Comparison of ENCODE assay signal across 13 cellular contexts in the genomic region with DNA sequence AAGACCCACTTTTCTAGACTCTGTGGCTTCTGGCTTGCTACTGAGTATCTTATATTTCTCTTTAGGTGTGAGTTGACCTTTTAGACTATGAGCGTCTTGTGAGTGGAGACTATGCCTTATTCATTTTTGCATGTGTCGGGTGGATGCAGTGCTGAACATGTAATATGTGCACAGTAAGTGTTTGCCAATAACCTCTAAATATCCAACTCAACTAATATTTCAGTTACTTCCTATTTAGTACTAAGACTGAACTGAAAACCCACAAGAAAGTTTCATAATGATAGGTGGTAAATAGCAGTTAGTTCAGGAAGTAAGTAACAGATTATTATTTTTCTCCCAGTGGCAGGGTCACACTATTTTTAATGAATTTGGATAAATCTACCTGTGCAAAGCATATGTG.
DNase-seq lines count a peak whose midpoint lies in the region; ATAC-seq and TF ChIP-seq lines count a peak whose summit lies in the region.
"Had no signal": no experiment of that assay in that cellular context is flagged by ENCODE, and none has a peak within 500 bp of the region (broad histone marks: within the 10 kb centered on the region; RNA-seq: fewer than 3 reads in every experiment).

No MANE protein-coding gene starts in this region.

- peaks cover 9% of the 10 kb centered on the region for H3K9me3 Mint-ChIP-seq in stimulated activated memory B cell treated with anti-CD40 and anti-IgM and Interleukin-4, amounts not matched to agents 10 μg/mL and 1 μg/mL and 100 μg/mL, for 72 hours
- peaks cover 0 to 11% (median 4%) of the 10 kb centered on the region in 9 donors for H3K9me3 Mint-ChIP-seq in naive thymus-derived CD8-positive, alpha-beta T cell
- H3K9me3 Mint-ChIP-seq: activated CD4-positive, alpha-beta T cell treated with anti-CD3 and anti-CD28 coated beads, Interleukin-2, amount 10 ng/mL, durations not matched to agents 7 days and 5 days had no signal

- no peaks in the 10 kb centered on the region for H4K20me1 ChIP-seq in MM.1S (ENCODE audit: insufficient read depth, low read length)

- POLR2A ChIA-PET in naive thymus-derived CD8-positive, alpha-beta T cell (lab: Charles Lee), result no interaction called here

- ATAC-seq in GM19025 (IDR thresholded peaks at IDR 0.05; ENCODE audit: low read depth, unreplicated experiment) (peak; percentile 53), HG02759 (IDR thresholded peaks at IDR 0.05; ENCODE audit: unreplicated experiment) (peak; percentile 79), HG02798 (IDR thresholded peaks at IDR 0.05; ENCODE audit: poor library complexity, unreplicated experiment) (no peak)
- ATAC-seq in stimulated activated memory B cell treated with anti-CD40 and anti-IgM and Interleukin-4, amounts not matched to agents 10 μg/mL and 1 μg/mL and 100 μg/mL, for 72 hours, result peak; percentile 85
- no peak for ATAC-seq in naive thymus-derived CD8-positive, alpha-beta T cell

- H2AFZ ChIP-seq in MM.1S (ENCODE audit: low read length), result no peak overlapping the region

- no peak overlapping the region for H3K4me3 Mint-ChIP-seq in stimulated activated memory B cell treated with anti-CD40 and anti-IgM and Interleukin-4, amounts not matched to agents 10 μg/mL and 1 μg/mL and 100 μg/mL, for 72 hours
- no peak overlapping the region for H3K4me3 Mint-ChIP-seq in naive thymus-derived CD8-positive, alpha-beta T cell
- H3K4me3 Mint-ChIP-seq: activated CD4-positive, alpha-beta T cell treated with anti-CD3 and anti-CD28 coated beads, Interleukin-2, amount 10 ng/mL, durations not matched to agents 7 days and 5 days; nephron had no signal

- H3K27ac Mint-ChIP-seq in stimulated activated memory B cell treated with anti-CD40 and anti-IgM and Interleukin-4, amounts not matched to agents 10 μg/mL and 1 μg/mL and 100 μg/mL, for 72 hours, result peak overlapping the region; percentile 44
- no peak overlapping the region for H3K27ac Mint-ChIP-seq in naive thymus-derived CD8-positive, alpha-beta T cell
- H3K27ac Mint-ChIP-seq: activated CD4-positive, alpha-beta T cell treated with anti-CD3 and anti-CD28 coated beads, Interleukin-2, amount 10 ng/mL, durations not matched to agents 7 days and 5 days; nephron had no signal

- peak overlapping the region; percentile 53 for H3K4me2 ChIP-seq in MM.1S (ENCODE audit: low read depth, low read length)
- H3K4me2 ChIP-seq: smooth muscle cell had no signal

- H3K27me3 Mint-ChIP-seq in stimulated activated memory B cell treated with anti-CD40 and anti-IgM and Interleukin-4, amounts not matched to agents 10 μg/mL and 1 μg/mL and 100 μg/mL, for 72 hours, result no peaks in the 10 kb centered on the region
- H3K27me3 Mint-ChIP-seq in naive thymus-derived CD8-positive, alpha-beta T cell, result peaks cover 0 to 16% (median 3%) of the 10 kb centered on the region in 5 donors

- H3K9me3 ChIP-seq in MM.1S (replicated peaks; ENCODE audit: insufficient read depth, low read length), result no peaks in the 10 kb centered on the region

- H3K4me3 ChIP-seq in MM.1S (ENCODE audit: low read length), result no peak overlapping the region
- H3K4me3 ChIP-seq: smooth muscle cell had no signal

- peaks cover 4% of the 10 kb centered on the region; the same call in 1 of the 2 replicates for H3F3A ChIP-seq in MM.1S (ENCODE audit: insufficient read depth, low read length)

- DNase-seq in MM.1S (peak; percentile 45), putamen (ENCODE audit: low spot score) (no peak)
- no peak for DNase-seq in naive thymus-derived CD8-positive, alpha-beta T cell
- DNase-seq: activated CD4-positive, alpha-beta T cell treated with anti-CD3 and anti-CD28 coated beads, Interleukin-2, amount 10 ng/mL, durations not matched to agents 7 days and 5 days; activated naive CD4-positive, alpha-beta T cell treated with anti-CD3 and anti-CD28 coated beads, Interleukin-2, amount 50 U/mL, for 16 hours; NCI-H2081 treated with DMSO at 0.1 percent for 48 hours; SHP77 treated with DMSO at 0.1 percent for 48 hours had no signal

- peaks cover 11% of the 10 kb centered on the region for H3K36me3 Mint-ChIP-seq in stimulated activated memory B cell treated with anti-CD40 and anti-IgM and Interleukin-4, amounts not matched to agents 10 μg/mL and 1 μg/mL and 100 μg/mL, for 72 hours
- H3K36me3 Mint-ChIP-seq in naive thymus-derived CD8-positive, alpha-beta T cell, result peaks cover 0 to 10% (median 2%) of the 10 kb centered on the region in 3 donors

- H3K4me1 ChIP-seq in MM.1S (ENCODE audit: low read length), result peaks cover 22% of the 10 kb centered on the region

- H3K9me2 ChIP-seq in MM.1S (replicated peaks; ENCODE audit: insufficient read depth, low read length), result no peaks in the 10 kb centered on the region

- H3K36me3 ChIP-seq in MM.1S (replicated peaks; ENCODE audit: insufficient read depth, low read length), result no peaks in the 10 kb centered on the region

- no peak for TF ChIP-seq CTCF in MM.1S (IDR thresholded peaks at IDR 0.05; ENCODE audit: low read length)

- no peak overlapping the region for H3K27ac ChIP-seq in MM.1S (ENCODE audit: low read length)

- H3K79me2 ChIP-seq in MM.1S (ENCODE audit: low read length), result no peaks in the 10 kb centered on the region

- H3K4me1 Mint-ChIP-seq in stimulated activated memory B cell treated with anti-CD40 and anti-IgM and Interleukin-4, amounts not matched to agents 10 μg/mL and 1 μg/mL and 100 μg/mL, for 72 hours, result peaks cover 23% of the 10 kb centered on the region
- peaks cover 0 to 12% (median under 1%) of the 10 kb centered on the region in 4 donors for H3K4me1 Mint-ChIP-seq in naive thymus-derived CD8-positive, alpha-beta T cell

- H3K27me3 ChIP-seq in MM.1S (replicated peaks; ENCODE audit: insufficient read depth, low read length), result no peaks in the 10 kb centered on the region

- H3K9ac ChIP-seq in MM.1S (ENCODE audit: low read length), result no peak overlapping the region

Comparison
In these comparisons a context has a peak if more than half of its experiments do, and no peak if none do; other contexts are left out.
1. ATAC-seq: peak in GM19025 (single experiment), HG02759 (single experiment) and stimulated activated memory B cell treated with anti-CD40 and anti-IgM and Interleukin-4, amounts not matched to agents 10 μg/mL and 1 μg/mL and 100 μg/mL, for 72 hours (single experiment); none in HG02798 (single experiment) and naive thymus-derived CD8-positive, alpha-beta T cell (0 of 2).